Comparison of ENCODE assay signal across 8 cellular contexts in the genomic region with DNA sequence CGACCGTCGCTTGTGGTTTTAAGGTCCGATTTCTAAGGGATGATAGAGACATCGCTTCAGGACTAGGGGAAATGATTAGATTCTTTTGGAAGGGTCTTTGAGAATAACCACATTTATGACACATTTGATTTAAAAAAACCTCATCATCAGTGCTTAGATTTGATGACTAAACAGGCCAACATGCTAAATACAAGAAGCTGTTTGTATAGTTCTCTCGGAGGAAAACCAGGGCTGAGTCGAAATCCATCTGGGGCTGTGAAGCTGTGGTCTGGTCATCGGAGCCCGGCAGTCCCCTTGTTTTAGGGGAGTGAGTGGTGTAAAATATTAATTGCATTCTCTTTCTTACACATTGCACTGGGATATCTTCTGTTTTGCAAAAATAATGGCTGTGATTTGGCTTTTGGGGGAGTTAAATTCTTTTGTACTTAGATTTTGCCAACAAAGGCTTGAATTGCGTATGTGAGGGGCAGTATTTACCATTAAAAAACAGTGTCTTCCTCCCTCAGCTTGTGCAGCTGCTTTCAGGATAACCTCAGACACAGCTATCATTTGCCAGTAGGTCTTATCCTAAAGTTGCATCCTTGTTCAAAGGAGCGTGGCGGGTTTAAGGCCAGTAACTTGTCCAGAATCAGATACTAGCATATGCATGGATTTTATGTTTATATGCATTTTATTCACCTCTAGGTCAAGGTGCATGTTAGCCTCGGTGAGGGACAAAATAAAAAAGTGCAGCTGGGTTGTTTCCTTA. TPM values are rescaled to one million over a fixed set of nuclear protein-coding genes. Genes with fewer than 3 reads are reported as not detected.
DNase-seq lines count a peak whose midpoint lies in the region; ATAC-seq and TF ChIP-seq lines count a peak whose summit lies in the region.

No MANE protein-coding gene starts in this region.

- no peaks in the 10 kb centered on the region for H3K36me3 ChIP-seq in PC-9 (ENCODE audit: low read depth)

- H3K4me2 ChIP-seq in PC-9: peak overlapping the region; percentile 69

- peaks cover 3% of the 10 kb centered on the region; the same call in 1 of the 2 replicates for H3K9me3 ChIP-seq in AG04450 (ENCODE audit: control insufficient read depth, insufficient read depth, low read length)
- no peaks in the 10 kb centered on the region for H3K9me3 ChIP-seq in PC-9 (ENCODE audit: insufficient read depth, low read depth)

- CTCF ChIA-PET in AG04450 (lab: Charles Lee): interaction anchor here (0.6 to 2.5 kb wide), 4 partner anchors 118 to 284 kb away, joined by 3 to 25 read pairs (median 4); no protein-coding TSS in a partner anchor
- CTCF ChIA-PET in PC-9 (lab: Charles Lee): interaction anchor here (0.6 kb wide), 1 partner anchor 109 kb away, joined by 9 read pairs; no protein-coding TSS in a partner anchor

- intact Hi-C loops in PC-9 (cut with micrococcal nuclease; ENCODE audit: unreplicated experiment): no loop called here

- no TSS peak for BruUV-seq in PC-9 (replicated peaks; lab: Mats Ljungman, UMichigan)

- no peaks in the 10 kb centered on the region for H4K20me1 ChIP-seq in PC-9 (ENCODE audit: insufficient read depth)

- no peaks in the 10 kb centered on the region for H3K79me2 ChIP-seq in PC-9 (ENCODE audit: low read depth)

- DNase-seq in AG04450 (ENCODE audit: low read depth, low spot score) (no peak), PC-9 (no peak), epithelial cell of esophagus (ENCODE audit: low read depth) (peak; percentile 32), omental fat pad (ENCODE audit: low spot score) (no peak), NCI-H2029 (lab: John Stamatoyannopoulos, UW) (no peak), cerebellar nuclear complex (lab: John Stamatoyannopoulos, UW) (no peak)

- H3K27ac ChIP-seq in AG04450 (ENCODE audit: low read depth, low read length) (peak overlapping the region; percentile 31), PC-9 (no peak overlapping the region)

- no peak for TF ChIP-seq CTCF in AG04450 (IDR thresholded peaks at IDR 0.05; ENCODE audit: low read depth, low read length)
- no peak for TF ChIP-seq CTCF in PC-9 (conservative IDR thresholded peaks at IDR 0.05)
- TF ChIP-seq CTCF in epithelial cell of esophagus (IDR thresholded peaks at IDR 0.05; ENCODE audit: insufficient read depth, low read depth, low read length, missing control alignments): no peak
- TF ChIP-seq CTCF in omental fat pad (IDR thresholded peaks at IDR 0.05): no peak

- POLR2A ChIA-PET in AG04450 (lab: Yijun Ruan, JAX): interaction anchor here (0.8 to 1.6 kb wide), 2 partner anchors 23 to 33 kb away, joined by 3 to 5 read pairs; no protein-coding TSS in a partner anchor
- POLR2A ChIA-PET in PC-9 (lab: Charles Lee; ENCODE audit: unreplicated experiment): interaction anchor here (0.6 to 1.0 kb wide), 3 partner anchors 12 to 1087 kb away, joined by 3 to 6 read pairs (median 3); no protein-coding TSS in a partner anchor

- peak; percentile 25 for ATAC-seq in GM19372 (IDR thresholded peaks at IDR 0.05; ENCODE audit: low read depth, unreplicated experiment)
- ATAC-seq in omental fat pad (ENCODE audit: low FRiP score): peak; percentile 43
- ATAC-seq in HG02588 (IDR thresholded peaks at IDR 0.05; ENCODE audit: unreplicated experiment): no peak

- H3K4me1 ChIP-seq in PC-9 (replicated peaks; ENCODE audit: insufficient read depth): peaks cover 13% of the 10 kb centered on the region; the same call in 1 of the 2 replicates

- no peaks in the 10 kb centered on the region for H3F3A ChIP-seq in PC-9 (ENCODE audit: insufficient read depth, low read depth)

- H3K4me3 ChIP-seq in AG04450 (ENCODE audit: low read depth, low read length) (peak overlapping the region; percentile 66), PC-9 (peak overlapping the region; percentile 46; the same call in 1 of the 2 replicates), epithelial cell of esophagus (ENCODE audit: low read length) (peak overlapping the region; percentile 31)

- H3K9me2 ChIP-seq in PC-9 (ENCODE audit: insufficient read depth): no peaks in the 10 kb centered on the region

- H3K27me3 ChIP-seq in AG04450 (ENCODE audit: control insufficient read depth, insufficient read depth, low read length) (no peaks in the 10 kb centered on the region), PC-9 (ENCODE audit: insufficient read depth, low read depth) (no peaks in the 10 kb centered on the region)

- peak overlapping the region; percentile 77 for H2AFZ ChIP-seq in PC-9

RNA-seq across cellular contexts. Expression of a gene that starts 0.6 kb away (rescaled TPM):
- 59.3 and 83.9 TPM in 2 replicates for polyA plus RNA-seq in AG04450 (2011; rRNA removed)
- 38.9 and 54.9 TPM in 2 replicates for polyA minus RNA-seq in AG04450 (2011; rRNA and poly(A)+ RNA removed)
- total RNA-seq in PC-9 (2021) (0.33 TPM in 1 of 2 replicates, not detected in the other), omental fat pad (10 to 100 TPM; 40.7 to 85.6 (median 54.0) TPM)

Comparison
In these comparisons a context has a peak if more than half of its experiments do, and no peak if none do; other contexts are left out.
1. RNA of a gene that starts 0.6 kb away (total RNA-seq): 40.7 to 85.6 TPM in omental fat pad; 0.33 TPM in PC-9; every median in the first group is over 10 times any median in the second.
2. Peak in every context shown above with its lines, with median percentiles within 50 percentile points of each other: H3K4me3 ChIP-seq.